Comparison of ENCODE assay signal across 1 cellular context in the genomic region with DNA sequence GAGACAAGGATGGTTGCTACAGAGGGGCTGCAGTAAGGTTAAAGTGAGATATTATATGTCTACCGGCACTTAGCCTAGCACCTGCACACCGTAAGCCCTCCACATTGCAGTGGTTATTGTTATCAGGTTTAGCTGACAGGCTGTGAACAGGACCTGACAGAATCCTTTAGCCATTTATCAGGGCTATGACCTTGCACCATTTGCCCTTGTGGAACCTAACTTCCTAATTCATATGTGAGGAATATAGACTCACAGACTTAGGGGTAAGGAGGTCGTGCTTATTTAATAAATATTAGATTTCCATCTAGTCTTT.
TF ChIP-seq lines count a peak whose summit lies in the region.

No MANE protein-coding gene starts in this region.

TF ChIP-seq in K562, 482 proteins besides CTCF, POLR2A, EP300 and RAD21 (continued from another document and continues in another):
- TF ChIP-seq XRCC3 (IDR thresholded peaks at IDR 0.05) (no peak), CBFA2T2 (conservative IDR thresholded peaks at IDR 0.05) (peak; percentile 71), EP400 (IDR thresholded peaks at IDR 0.05) (no peak), SMAD4 (CRISPR knock-in tag; conservative IDR thresholded peaks at IDR 0.05) (no peak), SMC3 (conservative IDR thresholded peaks at IDR 0.05; ENCODE audit: insufficient read depth, low read depth, low read length) (no peak), SMAD2 (IDR thresholded peaks at IDR 0.05; ENCODE audit: low read depth, low read length) (no peak), KDM1A (IDR thresholded peaks at IDR 0.05) (peak in 1 of 2 experiments; percentile 30; a peak in 2 of 4 replicates), ZNF77 (CRISPR knock-in tag; IDR thresholded peaks at IDR 0.05) (no peak), TEAD1 (CRISPR knock-in tag; IDR thresholded peaks at IDR 0.05) (no peak), HIVEP1 (CRISPR knock-in tag; IDR thresholded peaks at IDR 0.05) (no peak), SAFB (IDR thresholded peaks at IDR 0.05; ENCODE audit: borderline replicate concordance, low read depth, low read length) (no peak), HDAC3 (IDR thresholded peaks at IDR 0.05; ENCODE audit: borderline replicate concordance, partially characterized antibody) (peak; percentile 34), NR1H2 (CRISPR knock-in tag; IDR thresholded peaks at IDR 0.05) (no peak), PML (IDR thresholded peaks at IDR 0.05; ENCODE audit: low read length) (peak; percentile 62; the same call in 1 of the 2 replicates), ESRRA (IDR thresholded peaks at IDR 0.05; ENCODE audit: borderline replicate concordance, low read depth) (peak; percentile 99), ZNF766 (CRISPR knock-in tag; conservative IDR thresholded peaks at IDR 0.05) (no peak), SREBF1 (IDR thresholded peaks at IDR 0.05; ENCODE audit: borderline replicate concordance, low read depth, low read length) (no peak), PATZ1 (CRISPR knock-in tag; IDR thresholded peaks at IDR 0.05; ENCODE audit: borderline replicate concordance) (no peak), SMARCB1 (IDR thresholded peaks at IDR 0.05; ENCODE audit: insufficient read length, low read depth) (no peak), ZNF764 (CRISPR knock-in tag; IDR thresholded peaks at IDR 0.05; ENCODE audit: low read depth) (no peak), ILK (tag; IDR thresholded peaks at IDR 0.05; ENCODE audit: borderline replicate concordance, low read depth) (no peak), ZNF165 (CRISPR knock-in tag; IDR thresholded peaks at IDR 0.05; ENCODE audit: borderline replicate concordance) (no peak), TFAP4 (CRISPR knock-in tag; IDR thresholded peaks at IDR 0.05; ENCODE audit: borderline replicate concordance) (no peak), ELK1 (CRISPR knock-in tag; IDR thresholded peaks at IDR 0.05) (no peak), NELFE (IDR thresholded peaks at IDR 0.05; ENCODE audit: insufficient read depth, insufficient read length) (no peak), ELF2 (CRISPR knock-in tag; IDR thresholded peaks at IDR 0.05) (no peak), CCNT2 (IDR thresholded peaks at IDR 0.05; ENCODE audit: borderline replicate concordance, extremely low read depth, insufficient read length, low read depth, low read length) (no peak), KLF6 (CRISPR knock-in tag; IDR thresholded peaks at IDR 0.05; ENCODE audit: borderline replicate concordance) (no peak), ZNF134 (CRISPR knock-in tag; conservative IDR thresholded peaks at IDR 0.05) (no peak), TBL1XR1 (IDR thresholded peaks at IDR 0.05; ENCODE audit: low read length in 2 of 2) (0 out of 4 replicates have a peak, but pooled peaks of 1 of the 2 experiments have one; percentile 10), MAX (CRISPR knock-in tag; IDR thresholded peaks at IDR 0.05) (no peak)
- TF ChIP-seq, protein P1, sequence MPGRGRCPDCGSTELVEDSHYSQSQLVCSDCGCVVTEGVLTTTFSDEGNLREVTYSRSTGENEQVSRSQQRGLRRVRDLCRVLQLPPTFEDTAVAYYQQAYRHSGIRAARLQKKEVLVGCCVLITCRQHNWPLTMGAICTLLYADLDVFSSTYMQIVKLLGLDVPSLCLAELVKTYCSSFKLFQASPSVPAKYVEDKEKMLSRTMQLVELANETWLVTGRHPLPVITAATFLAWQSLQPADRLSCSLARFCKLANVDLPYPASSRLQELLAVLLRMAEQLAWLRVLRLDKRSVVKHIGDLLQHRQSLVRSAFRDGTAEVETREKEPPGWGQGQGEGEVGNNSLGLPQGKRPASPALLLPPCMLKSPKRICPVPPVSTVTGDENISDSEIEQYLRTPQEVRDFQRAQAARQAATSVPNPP (IDR thresholded peaks at IDR 0.05; ENCODE audit: borderline replicate concordance, insufficient read depth, insufficient read length) = no peak
- TF ChIP-seq, protein P2, sequence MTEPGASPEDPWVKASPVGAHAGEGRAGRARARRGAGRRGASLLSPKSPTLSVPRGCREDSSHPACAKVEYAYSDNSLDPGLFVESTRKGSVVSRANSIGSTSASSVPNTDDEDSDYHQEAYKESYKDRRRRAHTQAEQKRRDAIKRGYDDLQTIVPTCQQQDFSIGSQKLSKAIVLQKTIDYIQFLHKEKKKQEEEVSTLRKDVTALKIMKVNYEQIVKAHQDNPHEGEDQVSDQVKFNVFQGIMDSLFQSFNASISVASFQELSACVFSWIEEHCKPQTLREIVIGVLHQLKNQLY (CRISPR knock-in tag; conservative IDR thresholded peaks at IDR 0.05) = no peak
- TF ChIP-seq, protein P3, sequence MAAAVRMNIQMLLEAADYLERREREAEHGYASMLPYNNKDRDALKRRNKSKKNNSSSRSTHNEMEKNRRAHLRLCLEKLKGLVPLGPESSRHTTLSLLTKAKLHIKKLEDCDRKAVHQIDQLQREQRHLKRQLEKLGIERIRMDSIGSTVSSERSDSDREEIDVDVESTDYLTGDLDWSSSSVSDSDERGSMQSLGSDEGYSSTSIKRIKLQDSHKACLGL (CRISPR knock-in tag; IDR thresholded peaks at IDR 0.05; ENCODE audit: borderline replicate concordance, poor library complexity, severe bottlenecking) = no peak
- TF ChIP-seq, protein P4, sequence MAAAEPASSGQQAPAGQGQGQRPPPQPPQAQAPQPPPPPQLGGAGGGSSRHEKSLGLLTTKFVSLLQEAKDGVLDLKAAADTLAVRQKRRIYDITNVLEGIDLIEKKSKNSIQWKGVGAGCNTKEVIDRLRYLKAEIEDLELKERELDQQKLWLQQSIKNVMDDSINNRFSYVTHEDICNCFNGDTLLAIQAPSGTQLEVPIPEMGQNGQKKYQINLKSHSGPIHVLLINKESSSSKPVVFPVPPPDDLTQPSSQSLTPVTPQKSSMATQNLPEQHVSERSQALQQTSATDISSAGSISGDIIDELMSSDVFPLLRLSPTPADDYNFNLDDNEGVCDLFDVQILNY (CRISPR knock-in tag; IDR thresholded peaks at IDR 0.05) = no peak
- TF ChIP-seq, protein P5, sequence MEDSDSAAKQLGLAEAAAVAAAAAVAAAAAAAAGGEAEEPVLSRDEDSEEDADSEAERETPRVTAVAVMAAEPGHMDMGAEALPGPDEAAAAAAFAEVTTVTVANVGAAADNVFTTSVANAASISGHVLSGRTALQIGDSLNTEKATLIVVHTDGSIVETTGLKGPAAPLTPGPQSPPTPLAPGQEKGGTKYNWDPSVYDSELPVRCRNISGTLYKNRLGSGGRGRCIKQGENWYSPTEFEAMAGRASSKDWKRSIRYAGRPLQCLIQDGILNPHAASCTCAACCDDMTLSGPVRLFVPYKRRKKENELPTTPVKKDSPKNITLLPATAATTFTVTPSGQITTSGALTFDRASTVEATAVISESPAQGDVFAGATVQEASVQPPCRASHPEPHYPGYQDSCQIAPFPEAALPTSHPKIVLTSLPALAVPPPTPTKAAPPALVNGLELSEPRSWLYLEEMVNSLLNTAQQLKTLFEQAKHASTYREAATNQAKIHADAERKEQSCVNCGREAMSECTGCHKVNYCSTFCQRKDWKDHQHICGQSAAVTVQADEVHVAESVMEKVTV (CRISPR knock-in tag; IDR thresholded peaks at IDR 0.05) = no peak
- TF ChIP-seq, protein P6, sequence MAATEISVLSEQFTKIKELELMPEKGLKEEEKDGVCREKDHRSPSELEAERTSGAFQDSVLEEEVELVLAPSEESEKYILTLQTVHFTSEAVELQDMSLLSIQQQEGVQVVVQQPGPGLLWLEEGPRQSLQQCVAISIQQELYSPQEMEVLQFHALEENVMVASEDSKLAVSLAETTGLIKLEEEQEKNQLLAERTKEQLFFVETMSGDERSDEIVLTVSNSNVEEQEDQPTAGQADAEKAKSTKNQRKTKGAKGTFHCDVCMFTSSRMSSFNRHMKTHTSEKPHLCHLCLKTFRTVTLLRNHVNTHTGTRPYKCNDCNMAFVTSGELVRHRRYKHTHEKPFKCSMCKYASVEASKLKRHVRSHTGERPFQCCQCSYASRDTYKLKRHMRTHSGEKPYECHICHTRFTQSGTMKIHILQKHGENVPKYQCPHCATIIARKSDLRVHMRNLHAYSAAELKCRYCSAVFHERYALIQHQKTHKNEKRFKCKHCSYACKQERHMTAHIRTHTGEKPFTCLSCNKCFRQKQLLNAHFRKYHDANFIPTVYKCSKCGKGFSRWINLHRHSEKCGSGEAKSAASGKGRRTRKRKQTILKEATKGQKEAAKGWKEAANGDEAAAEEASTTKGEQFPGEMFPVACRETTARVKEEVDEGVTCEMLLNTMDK (IDR thresholded peaks at IDR 0.05; ENCODE audit: borderline replicate concordance, insufficient read depth, low read depth, low read length, poor library complexity, severe bottlenecking) = no peak
- TF ChIP-seq, protein P7, sequence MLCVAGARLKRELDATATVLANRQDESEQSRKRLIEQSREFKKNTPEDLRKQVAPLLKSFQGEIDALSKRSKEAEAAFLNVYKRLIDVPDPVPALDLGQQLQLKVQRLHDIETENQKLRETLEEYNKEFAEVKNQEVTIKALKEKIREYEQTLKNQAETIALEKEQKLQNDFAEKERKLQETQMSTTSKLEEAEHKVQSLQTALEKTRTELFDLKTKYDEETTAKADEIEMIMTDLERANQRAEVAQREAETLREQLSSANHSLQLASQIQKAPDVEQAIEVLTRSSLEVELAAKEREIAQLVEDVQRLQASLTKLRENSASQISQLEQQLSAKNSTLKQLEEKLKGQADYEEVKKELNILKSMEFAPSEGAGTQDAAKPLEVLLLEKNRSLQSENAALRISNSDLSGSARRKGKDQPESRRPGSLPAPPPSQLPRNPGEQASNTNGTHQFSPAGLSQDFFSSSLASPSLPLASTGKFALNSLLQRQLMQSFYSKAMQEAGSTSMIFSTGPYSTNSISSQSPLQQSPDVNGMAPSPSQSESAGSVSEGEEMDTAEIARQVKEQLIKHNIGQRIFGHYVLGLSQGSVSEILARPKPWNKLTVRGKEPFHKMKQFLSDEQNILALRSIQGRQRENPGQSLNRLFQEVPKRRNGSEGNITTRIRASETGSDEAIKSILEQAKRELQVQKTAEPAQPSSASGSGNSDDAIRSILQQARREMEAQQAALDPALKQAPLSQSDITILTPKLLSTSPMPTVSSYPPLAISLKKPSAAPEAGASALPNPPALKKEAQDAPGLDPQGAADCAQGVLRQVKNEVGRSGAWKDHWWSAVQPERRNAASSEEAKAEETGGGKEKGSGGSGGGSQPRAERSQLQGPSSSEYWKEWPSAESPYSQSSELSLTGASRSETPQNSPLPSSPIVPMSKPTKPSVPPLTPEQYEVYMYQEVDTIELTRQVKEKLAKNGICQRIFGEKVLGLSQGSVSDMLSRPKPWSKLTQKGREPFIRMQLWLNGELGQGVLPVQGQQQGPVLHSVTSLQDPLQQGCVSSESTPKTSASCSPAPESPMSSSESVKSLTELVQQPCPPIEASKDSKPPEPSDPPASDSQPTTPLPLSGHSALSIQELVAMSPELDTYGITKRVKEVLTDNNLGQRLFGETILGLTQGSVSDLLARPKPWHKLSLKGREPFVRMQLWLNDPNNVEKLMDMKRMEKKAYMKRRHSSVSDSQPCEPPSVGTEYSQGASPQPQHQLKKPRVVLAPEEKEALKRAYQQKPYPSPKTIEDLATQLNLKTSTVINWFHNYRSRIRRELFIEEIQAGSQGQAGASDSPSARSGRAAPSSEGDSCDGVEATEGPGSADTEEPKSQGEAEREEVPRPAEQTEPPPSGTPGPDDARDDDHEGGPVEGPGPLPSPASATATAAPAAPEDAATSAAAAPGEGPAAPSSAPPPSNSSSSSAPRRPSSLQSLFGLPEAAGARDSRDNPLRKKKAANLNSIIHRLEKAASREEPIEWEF (CRISPR knock-in tag; IDR thresholded peaks at IDR 0.05) = 0 out of 2 replicates have a peak, but pooled peaks have one; percentile 9
- TF ChIP-seq, protein P8, sequence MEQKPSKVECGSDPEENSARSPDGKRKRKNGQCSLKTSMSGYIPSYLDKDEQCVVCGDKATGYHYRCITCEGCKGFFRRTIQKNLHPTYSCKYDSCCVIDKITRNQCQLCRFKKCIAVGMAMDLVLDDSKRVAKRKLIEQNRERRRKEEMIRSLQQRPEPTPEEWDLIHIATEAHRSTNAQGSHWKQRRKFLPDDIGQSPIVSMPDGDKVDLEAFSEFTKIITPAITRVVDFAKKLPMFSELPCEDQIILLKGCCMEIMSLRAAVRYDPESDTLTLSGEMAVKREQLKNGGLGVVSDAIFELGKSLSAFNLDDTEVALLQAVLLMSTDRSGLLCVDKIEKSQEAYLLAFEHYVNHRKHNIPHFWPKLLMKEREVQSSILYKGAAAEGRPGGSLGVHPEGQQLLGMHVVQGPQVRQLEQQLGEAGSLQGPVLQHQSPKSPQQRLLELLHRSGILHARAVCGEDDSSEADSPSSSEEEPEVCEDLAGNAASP (IDR thresholded peaks at IDR 0.05) = no peak
